In the genomic region with DNA sequence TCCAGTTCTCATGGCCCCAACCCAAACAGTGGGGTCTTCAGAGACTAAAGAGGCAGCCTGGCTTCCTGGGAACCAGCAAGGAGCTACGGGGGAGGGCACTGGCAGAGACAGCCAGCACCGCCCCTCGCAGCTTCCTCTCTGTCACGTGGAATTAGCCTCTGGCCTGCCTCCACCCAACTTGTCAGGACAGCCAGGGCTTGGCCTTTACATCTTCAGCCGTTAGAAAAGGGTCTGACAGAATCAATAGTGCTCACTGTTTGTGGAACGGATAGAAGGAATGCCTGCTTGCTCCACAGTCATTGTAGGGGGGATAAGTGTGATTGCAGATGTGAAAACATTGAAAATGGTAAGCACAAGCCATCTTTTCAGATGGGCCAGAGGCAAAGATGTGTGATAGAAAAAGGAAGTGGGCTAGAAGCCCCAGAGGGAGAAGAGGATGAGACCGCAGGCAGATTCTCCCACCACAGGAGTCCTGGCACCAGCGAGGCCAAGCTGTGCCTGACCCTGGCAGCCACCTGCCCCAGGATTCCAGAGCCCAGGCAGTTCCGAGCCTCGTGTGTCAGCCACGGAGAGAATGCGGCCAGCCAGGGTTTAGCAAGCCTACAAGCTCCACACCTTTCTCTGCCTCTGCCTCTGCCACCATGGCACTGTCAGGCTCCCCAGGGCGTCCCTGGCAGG, we compare ENCODE assay signal across 10 cellular contexts. TPM values are rescaled to one million over a fixed set of nuclear protein-coding genes. Genes with fewer than 3 reads are reported as not detected.
DNase-seq lines count a peak whose midpoint lies in the region; ATAC-seq lines count a peak whose summit lies in the region.
"Had no signal": no experiment of that assay in that cellular context is flagged by ENCODE, and none has a peak within 500 bp of the region (broad histone marks: within the 10 kb centered on the region; RNA-seq: fewer than 3 reads in every experiment).

No MANE protein-coding gene starts in this region.

- peak; percentile 41 for DNase-seq in Daoy (ENCODE audit: low read depth)
- DNase-seq in UCSD-AML1 (lab: John Stamatoyannopoulos, UW; ENCODE audit: unreplicated experiment) = peak; percentile 48
- DNase-seq in Right ventricle myocardium superior = peak; percentile 88
- DNase-seq in posterior cingulate gyrus = peak in 6 of 10 donors; percentile 52 to 91 (median 64)
- DNase-seq in cerebellum (ENCODE audit: low spot score) = no peak
- DNase-seq in HPDE6-E6E7 (ENCODE audit: extremely low spot score) = no peak
- no peak for DNase-seq in NK-92 (lab: John Stamatoyannopoulos, UW; ENCODE audit: unreplicated experiment)
- DNase-seq: NCI-H187 treated with DMSO at 0.1 percent for 48 hours had no signal

- peak; percentile 74 for ATAC-seq in Right ventricle myocardium superior (ENCODE audit: poor library complexity)
- ATAC-seq in GM19023 (IDR thresholded peaks at IDR 0.05; ENCODE audit: unreplicated experiment) = no peak

- intact Hi-C loops in Right ventricle myocardium superior (cut with DNase I) (no loop called here), posterior cingulate gyrus (cut with DNase I) (no loop called here)

RNA-seq across cellular contexts. Expression of gene GRIN2C, which starts 18.6 kb away (rescaled TPM):
- not detected in 2 replicates for total RNA-seq in Daoy (2014; rRNA removed; shearing (Covaris generic))
- 0.65 TPM for total RNA-seq in Right ventricle myocardium superior
- 8.1 TPM for total RNA-seq in cerebellum

RNA-seq across cellular contexts. Expression of gene FDXR, which starts 31.7 kb away (rescaled TPM):
- total RNA-seq in Daoy (2014; rRNA removed; shearing (Covaris generic)) = 8.2 and 13.1 TPM in 2 replicates
- 4.6 TPM for total RNA-seq in Right ventricle myocardium superior
- 2.3 TPM for total RNA-seq in cerebellum

RNA-seq across cellular contexts. Expression of gene FADS6, which starts 52.3 kb away (rescaled TPM):
- total RNA-seq in Daoy (2014; rRNA removed; shearing (Covaris generic)) = not detected in 2 replicates
- total RNA-seq in Right ventricle myocardium superior (not detected), cerebellum (2.7 TPM)
- total RNA-seq: aorta had no signal

Comparison
In these comparisons a context has a peak if more than half of its experiments do, and no peak if none do; other contexts are left out.
1. DNase-seq: peak in Daoy (single experiment), UCSD-AML1 (single experiment), Right ventricle myocardium superior (single experiment) and posterior cingulate gyrus (6 of 10); none in cerebellum (single experiment), HPDE6-E6E7 (single experiment) and NK-92 (single experiment).